In genomic region chr17:18960803-18961511, GRCh38 we compare ENCODE assay signal across 8 cellular contexts. TPM values are rescaled to one million over a fixed set of nuclear protein-coding genes. Genes with fewer than 3 reads are reported as not detected.
DNase-seq lines count a peak whose midpoint lies in the region; ATAC-seq, FAIRE-seq and TF ChIP-seq lines count a peak whose summit lies in the region.

No MANE protein-coding gene starts in this region.

- H3K4me2 ChIP-seq in H1 (ENCODE audit: insufficient read depth in 1 of 2, low read depth in 2 of 2, low read length in 2 of 2), result no peak overlapping the region

- H3K14ac ChIP-seq in H1 (ENCODE audit: insufficient read length), result no peak overlapping the region

- CTCF ChIA-PET in H1 (lab: Charles Lee; ENCODE audit: partially characterized antibody), result interaction anchor here (0.7 to 4.1 kb wide), 32 partner anchors 8 to 112 kb away, joined by 3 to 49 read pairs (median 6); partner anchors contain the start of gene SLC5A10

- no peak overlapping the region for H3K4me3 Mint-ChIP-seq in mesothelial cell of epicardium

- POLR2A ChIA-PET in H1 (lab: Charles Lee; ENCODE audit: partially characterized antibody), result interaction anchor here (0.8 to 1.7 kb wide), 3 partner anchors 28 to 41 kb away, joined by 3 to 5 read pairs (median 4); no protein-coding TSS in a partner anchor

- no peak overlapping the region for H3K4ac ChIP-seq in H1 (replicated peaks; ENCODE audit: insufficient read length, low read depth, low read length)

- H2AFZ ChIP-seq in H1 (ENCODE audit: low read length), result no peak overlapping the region

- H3K23ac ChIP-seq in H1 (ENCODE audit: insufficient read length), result no peak overlapping the region

- ATAC-seq in HG03108 (IDR thresholded peaks at IDR 0.05; ENCODE audit: unreplicated experiment), result peak; percentile 74

- no peak overlapping the region for H3K18ac ChIP-seq in H1 (ENCODE audit: extremely low read depth, low read length)

- no peak for TF ChIP-seq POLR2A in H1 (IDR thresholded peaks at IDR 0.05; ENCODE audit: control extremely low read depth in 1 of 2, low read depth in 2 of 2, low read length in 2 of 2)

- H3K27me3 ChIP-seq in H1 (replicated peaks in 1 of 4; ENCODE audit: control insufficient read depth in 3 of 4, extremely low read depth in 1 of 4, insufficient read depth in 3 of 4, low read length in 3 of 4), result no peaks in the 10 kb centered on the region

- no peaks in the 10 kb centered on the region for H3K23me2 ChIP-seq in H1 (ENCODE audit: low read depth, low read length)

- no peaks in the 10 kb centered on the region for H4K20me1 ChIP-seq in H1 (replicated peaks in 1 of 2; ENCODE audit: control insufficient read depth in 1 of 2, insufficient read depth in 2 of 2, low read length in 2 of 2)

- DNase-seq in NCI-H2196 (lab: John Stamatoyannopoulos, UW; ENCODE audit: unreplicated experiment), result peak; percentile 54
- DNase-seq in NCI-H2196 treated with DMSO at 0.1 percent for 48 hours (lab: John Stamatoyannopoulos, UW; ENCODE audit: unreplicated experiment), result no peak
- DNase-seq in NOMO-1 (lab: John Stamatoyannopoulos, UW; ENCODE audit: unreplicated experiment in 2 of 2), result peak; percentile 38 to 51
- DNase-seq in activated CD8-positive, alpha-beta memory T cell treated with anti-CD3 and anti-CD28 coated beads for 1 hour (ENCODE audit: extremely low read depth in 1 of 2, low read depth in 1 of 2), result peak; percentile 42 to 72
- DNase-seq in H1 (ENCODE audit: low read depth in 1 of 2, low spot score in 2 of 2), result peak; percentile 50 to 99
- peak; percentile 69 to 88 for DNase-seq in mesothelial cell of epicardium (ENCODE audit: low spot score in 2 of 2, unreplicated experiment in 2 of 2)
- peak; percentile 53 to 71 for DNase-seq in stimulated activated CD8-positive, alpha-beta memory T cell treated with anti-CD3 and anti-CD28 coated beads, Interleukin-7, amount 100 ng/mL, for 1 hour (ENCODE audit: low read depth in 2 of 2)

- H3K27ac Mint-ChIP-seq in mesothelial cell of epicardium, result peak overlapping the region; percentile 61

- H3K9me3 Mint-ChIP-seq in mesothelial cell of epicardium, result no peaks in the 10 kb centered on the region

- no peak overlapping the region; the same call in 1 of the 2 replicates for H2BK5ac ChIP-seq in H1 (ENCODE audit: low read depth, low read length)

- peaks cover 24% of the 10 kb centered on the region for H3K4me1 Mint-ChIP-seq in mesothelial cell of epicardium

- H4K8ac ChIP-seq in H1 (ENCODE audit: extremely low read depth, insufficient read depth, low read length), result no peak overlapping the region; the same call in 1 of the 2 replicates

- no peak overlapping the region for H4K91ac ChIP-seq in H1 (replicated peaks; ENCODE audit: insufficient read length, low read length)

- H2AK5ac ChIP-seq in H1 (ENCODE audit: low read depth, low read length), result no peak overlapping the region

- peak; percentile 96 for TF ChIP-seq RAD21 in H1 (IDR thresholded peaks at IDR 0.05 in 1 of 2, conservative IDR thresholded peaks at IDR 0.05 in 1 of 2; ENCODE audit: low read depth in 2 of 2, low read length in 2 of 2)

- no peaks in the 10 kb centered on the region for H3K79me1 ChIP-seq in H1 (ENCODE audit: low read depth, low read length)

- no peaks in the 10 kb centered on the region for H3K9me3 ChIP-seq in H1 (ENCODE audit: insufficient read depth in 2 of 2, low read depth in 1 of 2, low read length in 1 of 2)

- H3K79me2 ChIP-seq in H1 (ENCODE audit: control insufficient read depth in 1 of 2, insufficient read depth in 2 of 2, low read length in 2 of 2), result no peaks in the 10 kb centered on the region

- no peak overlapping the region for H2BK20ac ChIP-seq in H1 (ENCODE audit: low read length)

- no peaks in the 10 kb centered on the region for H3K36me3 Mint-ChIP-seq in mesothelial cell of epicardium

- no peak overlapping the region for H3K56ac ChIP-seq in H1 (replicated peaks; ENCODE audit: insufficient read length, low read depth, low read length)

- no peak overlapping the region for H3K9ac ChIP-seq in H1 (replicated peaks in 1 of 4; ENCODE audit: extremely low read depth in 1 of 4, low read depth in 3 of 4, low read length in 3 of 4)

- no peak overlapping the region for H4K5ac ChIP-seq in H1 (ENCODE audit: insufficient read length, low read depth, low read length)

- no peaks in the 10 kb centered on the region for H3K27me3 Mint-ChIP-seq in mesothelial cell of epicardium (ENCODE audit: low read depth)

- FAIRE-seq in H1 (lab: Jason Lieb, UNC), result no peak

- no peak overlapping the region for H3K27ac ChIP-seq in H1 (ENCODE audit: low read depth, low read length)

- peak; percentile 93 to 95 (median 94) for TF ChIP-seq CTCF in H1 (IDR thresholded peaks at IDR 0.05; ENCODE audit: control extremely low read depth in 1 of 3, insufficient read depth in 1 of 3, low read depth in 1 of 3, low read length in 3 of 3)
- peak; percentile 90 for TF ChIP-seq CTCF in mesothelial cell of epicardium (IDR thresholded peaks at IDR 0.05; ENCODE audit: unreplicated experiment)

- H2BK12ac ChIP-seq in H1 (ENCODE audit: low read depth, low read length), result 0 out of 2 replicates have a peak overlapping the region, but pooled peaks have one; percentile 52

- 39% methylated on average over 17 of the region's 17 CpGs; no CpG with 5 or more reads in 1 of the 2 experiments for WGBS in H1 (ENCODE audit: extremely low coverage in 1 of 2, insufficient coverage in 1 of 2, insufficient read length in 1 of 2, insufficient replicate concordance in 2 of 2, low coverage in 1 of 2, low lambda C conversion rate in 2 of 2, missing lambda C conversion rate in 1 of 2), 2 experiments

- H3K4me3 ChIP-seq in H1 (ENCODE audit: extremely low read depth in 1 of 4, insufficient read depth in 2 of 4, low read depth in 3 of 4, low read length in 4 of 4), result no peak overlapping the region

- H2BK120ac ChIP-seq in H1 (replicated peaks; ENCODE audit: low read depth, low read length), result no peak overlapping the region

- H3K36me3 ChIP-seq in H1 (ENCODE audit: control insufficient read depth in 2 of 4, insufficient read depth in 4 of 4, low read length in 3 of 4), result no peaks in the 10 kb centered on the region

- no peak for TF ChIP-seq EP300 in H1 (IDR thresholded peaks at IDR 0.05; ENCODE audit: borderline replicate concordance in 1 of 2, low read depth in 2 of 2, low read length in 2 of 2)

- H2BK15ac ChIP-seq in H1 (ENCODE audit: low read length), result 0 out of 2 replicates have a peak overlapping the region, but pooled peaks have one; percentile 81

- H3K4me1 ChIP-seq in H1 (replicated peaks in 1 of 4; ENCODE audit: control insufficient read depth in 3 of 4, insufficient read depth in 4 of 4, low read length in 3 of 4), result peaks cover 0 to 5% (median 0%) of the 10 kb centered on the region in 4 experiments; a peak in 2 of 7 replicates

TF ChIP-seq in H1, 55 proteins besides CTCF, POLR2A, EP300 and RAD21 (continues in another document):
- TF ChIP-seq TEAD4 (IDR thresholded peaks at IDR 0.05; ENCODE audit: low read depth, low read length) (no peak), USF2 (IDR thresholded peaks at IDR 0.05; ENCODE audit: low read length) (peak; percentile 46; the same call in 1 of the 2 replicates), TAF7 (optimal IDR thresholded peaks at IDR 0.05; ENCODE audit: borderline replicate concordance, low read depth, low read length) (peak; percentile 46), JUN (IDR thresholded peaks at IDR 0.05; ENCODE audit: low read depth, low read length) (no peak), SAP30 (IDR thresholded peaks at IDR 0.05; ENCODE audit: insufficient read depth, insufficient replicate concordance, low read length) (no peak), SRF (IDR thresholded peaks at IDR 0.05; ENCODE audit: low read depth, low read length) (no peak), RBBP5 (IDR thresholded peaks at IDR 0.05; ENCODE audit: borderline replicate concordance, low read depth, low read length) (no peak), CHD2 (IDR thresholded peaks at IDR 0.05; ENCODE audit: low read length) (no peak), GABPA (IDR thresholded peaks at IDR 0.05; ENCODE audit: borderline replicate concordance, insufficient read depth, low read length) (peak; percentile 68; the same call in 1 of the 2 replicates)
- TF ChIP-seq, protein P1, sequence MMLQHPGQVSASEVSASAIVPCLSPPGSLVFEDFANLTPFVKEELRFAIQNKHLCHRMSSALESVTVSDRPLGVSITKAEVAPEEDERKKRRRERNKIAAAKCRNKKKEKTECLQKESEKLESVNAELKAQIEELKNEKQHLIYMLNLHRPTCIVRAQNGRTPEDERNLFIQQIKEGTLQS (IDR thresholded peaks at IDR 0.05; ENCODE audit: insufficient read depth, low read depth, low read length), result 0 out of 2 replicates have a peak, but pooled peaks have one; percentile 42

RNA-seq across cellular contexts. Expression of gene SLC5A10, which starts 9.0 kb away (rescaled TPM):
- total RNA-seq in H1 (2021; fragmentation: NEBNext Ultra II Directional; extraction: Animal tissue kit (Norgen Biotek cat#: 25700)), result 0.11 TPM in 1 of 2 replicates, not detected in the other
- polyA plus RNA-seq in H1 (2011; rRNA removed), result 0.05 and 0.11 TPM in 2 replicates
- 0.08 TPM for polyA plus RNA-seq in H1 (2011; cell fraction: cytosol; rRNA removed)
- 0.16 TPM for polyA plus RNA-seq in H1 (2011; cell fraction: nucleus; rRNA removed)
- polyA plus RNA-seq in H1 (2012, experiment 1 of 2), result 0.14 to 0.16 TPM in 2 of 4 replicates, not detected in the others
- not detected for polyA plus RNA-seq in H1 (2012, experiment 2 of 2)
- polyA plus RNA-seq in H1 (2013, experiment 1 of 2), result under 0.01 TPM
- not detected for polyA plus RNA-seq in H1 (2013, experiment 2 of 2)
- polyA minus RNA-seq in H1 (2011; rRNA and poly(A)+ RNA removed), result 0.16 TPM in 1 of 2 replicates, not detected in the other
- not detected for polyA minus RNA-seq in H1 (2011; cell fraction: cytosol; rRNA and poly(A)+ RNA removed)
- polyA minus RNA-seq in H1 (2011; cell fraction: nucleus; rRNA and poly(A)+ RNA removed), result 0.10 TPM
- total RNA-seq in mesothelial cell of epicardium, result 0.14 to 0.25 TPM (median 0.24 TPM) in 3 replicates

RNA-seq across cellular contexts. Expression of gene FAM83G, which starts 43.6 kb away (rescaled TPM):
- total RNA-seq in H1 (2021; fragmentation: NEBNext Ultra II Directional; extraction: Animal tissue kit (Norgen Biotek cat#: 25700)), result 28.7 and 29.0 TPM in 2 replicates
- 15.4 and 21.3 TPM in 2 replicates for polyA plus RNA-seq in H1 (2011; rRNA removed)
- polyA plus RNA-seq in H1 (2011; cell fraction: cytosol; rRNA removed), result 14.3 TPM
- 29.6 TPM for polyA plus RNA-seq in H1 (2011; cell fraction: nucleus; rRNA removed)
- polyA plus RNA-seq in H1 (2012, experiment 1 of 2), result 13.8 to 20.5 TPM (median 18.5 TPM) in 4 replicates
- 20.3 TPM for polyA plus RNA-seq in H1 (2012, experiment 2 of 2)
- 13.9 TPM for polyA plus RNA-seq in H1 (2013, experiment 1 of 2)
- 13.4 TPM for polyA plus RNA-seq in H1 (2013, experiment 2 of 2)
- 20.1 and 21.0 TPM in 2 replicates for polyA minus RNA-seq in H1 (2011; rRNA and poly(A)+ RNA removed)
- 21.6 TPM for polyA minus RNA-seq in H1 (2011; cell fraction: cytosol; rRNA and poly(A)+ RNA removed)
- 22.7 TPM for polyA minus RNA-seq in H1 (2011; cell fraction: nucleus; rRNA and poly(A)+ RNA removed)
- total RNA-seq in mesothelial cell of epicardium, result 14.5 to 15.0 TPM (median 15.0 TPM) in 3 replicates
